ENCODE assay signal across 8 cellular contexts in the genomic region with DNA sequence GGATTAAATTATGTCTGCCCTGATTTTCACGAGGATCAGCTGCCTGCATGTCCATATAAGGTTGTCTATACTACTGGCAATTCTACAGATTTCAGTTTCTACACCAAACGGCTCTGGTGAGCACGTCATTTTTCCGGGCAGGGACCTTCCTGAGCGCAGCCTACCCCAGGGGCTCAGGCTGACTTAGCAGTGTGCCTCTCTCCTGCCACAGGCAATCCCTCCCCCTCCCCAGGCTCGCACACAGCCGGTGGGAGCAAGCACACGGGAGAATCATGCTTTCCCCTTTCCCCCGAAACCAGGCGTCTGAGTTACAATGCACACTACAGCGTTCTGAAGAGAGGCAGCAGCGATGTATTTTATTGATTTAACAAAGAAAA. TPM values are rescaled to one million over a fixed set of nuclear protein-coding genes. Genes with fewer than 3 reads are reported as not detected.
DNase-seq lines count a peak whose midpoint lies in the region; ATAC-seq, FAIRE-seq and TF ChIP-seq lines count a peak whose summit lies in the region.

No MANE protein-coding gene starts in this region.

- H2AFZ ChIP-seq in HepG2 (ENCODE audit: low read length), result no peak overlapping the region

- H3K4me1 Mint-ChIP-seq in CD4-positive, alpha-beta memory T cell, result peaks cover 21 to 75% (median 42%) of the 10 kb centered on the region in 4 donors

- peaks cover 43% of the 10 kb centered on the region for H3K4me1 ChIP-seq in CD4-positive, alpha-beta memory T cell (ENCODE audit: insufficient read depth, low read length)
- H3K4me1 ChIP-seq in HepG2 (ENCODE audit: insufficient read depth, low read length), result peaks cover 66% of the 10 kb centered on the region

- intact Hi-C loops in CD4-positive, alpha-beta memory T cell (cut with micrococcal nuclease), result loop anchor here (1.0 to 10.0 kb wide), 7 partner anchors 110 to 873 kb away; no protein-coding TSS in a partner anchor
- intact Hi-C loops in HepG2 (cut with micrococcal nuclease; ENCODE audit: unreplicated experiment), result loop anchor here (5.0 kb wide), 1 partner anchor 874 kb away; no protein-coding TSS in a partner anchor

- no peak for FAIRE-seq in HepG2 (lab: Jason Lieb, UNC)

- no peaks in the 10 kb centered on the region for H3K27me3 ChIP-seq in CD4-positive, alpha-beta memory T cell (ENCODE audit: insufficient read depth, low read length)
- H3K27me3 ChIP-seq in HepG2 (ENCODE audit: control insufficient read depth in 1 of 2, insufficient read depth in 2 of 2, low read length in 2 of 2), result no peaks in the 10 kb centered on the region; a peak in 1 of 5 replicates

- peak; percentile 65 to 87 (median 78) for DNase-seq in CD4-positive, alpha-beta memory T cell
- DNase-seq in GM20000 (ENCODE audit: low spot score) (peak; percentile 83), LNCaP clone FGC (ENCODE audit: low read depth) (no peak), choroid plexus epithelial cell (ENCODE audit: low read depth) (peak; percentile 84), HepG2 (ENCODE audit: low spot score) (no peak), cerebellar nuclear complex (lab: John Stamatoyannopoulos, UW) (no peak)
- DNase-seq in stimulated activated CD8-positive, alpha-beta memory T cell treated with anti-CD3 and anti-CD28 coated beads, Interleukin-12 subunit alpha, Interleukin-12 subunit beta, amount 100 ng/mL, for 1 hour (ENCODE audit: low read depth), result peak; percentile 50

- peaks cover 0 to 39% (median 3%) of the 10 kb centered on the region in 8 donors for H3K9me3 Mint-ChIP-seq in CD4-positive, alpha-beta memory T cell

- TF ChIP-seq EP300 in HepG2 (IDR thresholded peaks at IDR 0.05; ENCODE audit: low read depth in 2 of 2, low read length in 2 of 2), result no peak
- TF ChIP-seq EP300 in HepG2 (CRISPR knock-in tag; IDR thresholded peaks at IDR 0.05; ENCODE audit: borderline replicate concordance), result no peak

- ATAC-seq in HepG2, result peak; percentile 2; the same call in 2 of the 3 replicates

- in situ Hi-C loops in HepG2 (cut with HindIII; ENCODE audit: extremely low pct_ligation_motif_present, low pct_unique_long_range_greater_than_20kb), result loop anchor here (5.0 kb wide), 1 partner anchor 104 kb away; no protein-coding TSS in a partner anchor

- TSS peak; percentile 45 for BruUV-seq in HepG2 (replicated peaks; lab: Mats Ljungman, UMichigan)

- peaks cover 65% of the 10 kb centered on the region for H3K79me2 ChIP-seq in HepG2 (ENCODE audit: insufficient read depth, low read length)

- WGBS in HepG2 (ENCODE audit: low lambda C conversion rate), result 2% methylated on average over 12 of the region's 12 CpGs

- peak overlapping the region; percentile 80 for H3K4me2 ChIP-seq in HepG2 (ENCODE audit: low read depth, low read length)

- peaks cover 37% of the 10 kb centered on the region for H3K36me3 ChIP-seq in CD4-positive, alpha-beta memory T cell (ENCODE audit: insufficient read depth, low read length)
- peaks cover 24 to 44% of the 10 kb centered on the region in 2 experiments for H3K36me3 ChIP-seq in HepG2 (replicated peaks in 1 of 2; ENCODE audit: control insufficient read depth in 1 of 2, insufficient read depth in 2 of 2, low read length in 2 of 2)

- peaks cover 57 to 72% of the 10 kb centered on the region in 2 donors for H3K36me3 Mint-ChIP-seq in CD4-positive, alpha-beta memory T cell

- H3K27me3 Mint-ChIP-seq in CD4-positive, alpha-beta memory T cell, result peaks cover 0 to 2% of the 10 kb centered on the region in 2 donors

- H3K27ac ChIP-seq in CD4-positive, alpha-beta memory T cell (ENCODE audit: low read depth, low read length), result peak overlapping the region; percentile 97
- H3K27ac ChIP-seq in HepG2 (ENCODE audit: extremely low read length, insufficient read depth, low read length), result peak overlapping the region; percentile 99

- peak overlapping the region; percentile 99 for H3K9ac ChIP-seq in HepG2 (ENCODE audit: insufficient read depth, low read depth, low read length)

- TF ChIP-seq RAD21 in HepG2 (CRISPR knock-in tag; IDR thresholded peaks at IDR 0.05), result no peak

- peaks cover 57% of the 10 kb centered on the region for H4K20me1 ChIP-seq in HepG2 (ENCODE audit: insufficient read depth, low read length)

- no peak for TF ChIP-seq CTCF in GM20000 (IDR thresholded peaks at IDR 0.05; ENCODE audit: extremely low read depth, missing control alignments)
- TF ChIP-seq CTCF in LNCaP clone FGC (IDR thresholded peaks at IDR 0.05; ENCODE audit: control insufficient read depth, extremely low read depth, insufficient read depth), result no peak
- no peak for TF ChIP-seq CTCF in WI38 (IDR thresholded peaks at IDR 0.05; ENCODE audit: low read depth, low read length)
- TF ChIP-seq CTCF in choroid plexus epithelial cell (conservative IDR thresholded peaks at IDR 0.05; ENCODE audit: low read depth, low read length), result no peak
- TF ChIP-seq CTCF in HepG2 (CRISPR knock-in tag; IDR thresholded peaks at IDR 0.05), result no peak

- H3K4me3 ChIP-seq in CD4-positive, alpha-beta memory T cell (ENCODE audit: low read length in 2 of 2), result peak overlapping the region; percentile 86 to 95
- H3K4me3 ChIP-seq in LNCaP clone FGC (ENCODE audit: low read depth, low read length), result peak overlapping the region; percentile 76
- H3K4me3 ChIP-seq in WI38 (ENCODE audit: low read depth, low read length), result peak overlapping the region; percentile 100
- peak overlapping the region; percentile 99 for H3K4me3 ChIP-seq in choroid plexus epithelial cell (ENCODE audit: low read depth, low read length)
- H3K4me3 ChIP-seq in HepG2 (replicated peaks in 1 of 3; ENCODE audit: insufficient read depth in 1 of 3, low read depth in 2 of 3, low read length in 3 of 3), result peak overlapping the region; percentile 81 to 98 (median 96)

- no peaks in the 10 kb centered on the region for H3K9me3 ChIP-seq in CD4-positive, alpha-beta memory T cell (ENCODE audit: control insufficient read depth in 1 of 2, low read length in 2 of 2)
- H3K9me3 ChIP-seq in HepG2 (ENCODE audit: low read length), result no peaks in the 10 kb centered on the region

- CTCF ChIA-PET in CD4-positive, alpha-beta memory T cell (lab: Charles Lee; ENCODE audit: partially characterized antibody), result interaction anchor here (1.0 to 5.5 kb wide), 6 partner anchors 23 to 874 kb away, joined by 3 to 39 read pairs (median 9); no protein-coding TSS in a partner anchor
- CTCF ChIA-PET in HepG2 (lab: Yijun Ruan, JAX; ENCODE audit: low intra/inter-chr PET ratio, low total read pairs), result no interaction called here

- POLR2A ChIA-PET in CD4-positive, alpha-beta memory T cell (lab: Charles Lee; ENCODE audit: partially characterized antibody), result interaction anchor here (0.6 to 6.8 kb wide), 45 partner anchors 8 to 869 kb away, joined by 3 to 1468 read pairs (median 31); partner anchors contain the start of gene PITRM1
- POLR2A ChIA-PET in HepG2 (lab: Yijun Ruan, JAX), result interaction anchor here (0.6 to 5.5 kb wide), 11 partner anchors 8 to 105 kb away, joined by 3 to 217 read pairs (median 5); no protein-coding TSS in a partner anchor

- H3K4me3 Mint-ChIP-seq in CD4-positive, alpha-beta memory T cell, result peak overlapping the region; percentile 93 to 99 (median 98)

- H3K27ac Mint-ChIP-seq in CD4-positive, alpha-beta memory T cell, result peak overlapping the region; percentile 97 to 100 (median 99)

- TF ChIP-seq POLR2A in HepG2 (IDR thresholded peaks at IDR 0.05; ENCODE audit: insufficient read depth in 1 of 2, low read depth in 2 of 2, low read length in 2 of 2), result peak in 1 of 2 experiments; percentile 17; a peak in 2 of 4 replicates

TF ChIP-seq in HepG2, 621 proteins besides CTCF, POLR2A, EP300 and RAD21 (continues in another document):
- TF ChIP-seq ELF3 (CRISPR knock-in tag; IDR thresholded peaks at IDR 0.05) (no peak), ZNF460 (CRISPR knock-in tag; IDR thresholded peaks at IDR 0.05; ENCODE audit: borderline replicate concordance) (no peak), ZBTB42 (CRISPR knock-in tag; IDR thresholded peaks at IDR 0.05) (0 out of 2 replicates have a peak, but pooled peaks have one; percentile 20)

RNA-seq across cellular contexts. Expression of gene KLF6, which starts 1.7 kb away (rescaled TPM):
- total RNA-seq in CD4-positive, alpha-beta memory T cell, result 100 to 1,000 TPM; 291 to 311 TPM
- 100 to 1,000 TPM; 814 to 865 TPM for polyA plus RNA-seq in CD4-positive, alpha-beta memory T cell
- total RNA-seq in HepG2 (2016; rRNA removed; fragmentation: Illumina TruSeq; extraction: Trizol), result 13.5 and 27.0 TPM in 2 replicates
- 17.4 and 21.1 TPM in 2 replicates for total RNA-seq in HepG2 (2016; cell fraction: cytosol; rRNA removed; fragmentation: Illumina TruSeq; extraction: Trizol; ENCODE audit: low read depth)
- 13.7 and 28.9 TPM in 2 replicates for total RNA-seq in HepG2 (2016; cell fraction: insoluble cytoplasmic fraction; rRNA removed; fragmentation: Illumina TruSeq; extraction: Trizol)
- 23.0 and 29.0 TPM in 2 replicates for total RNA-seq in HepG2 (2016; cell fraction: membrane; rRNA removed; fragmentation: Illumina TruSeq; extraction: Trizol)
- 106 and 113 TPM in 2 replicates for total RNA-seq in HepG2 (2016; cell fraction: nucleus; rRNA removed; fragmentation: Illumina TruSeq; extraction: Trizol)
- polyA plus RNA-seq in HepG2 (2011; rRNA removed), result 71.9 and 75.4 TPM in 2 replicates
- polyA plus RNA-seq in HepG2 (2011; cell fraction: cytosol; rRNA removed), result 35.6 and 36.3 TPM in 2 replicates
- polyA plus RNA-seq in HepG2 (2011; cell fraction: nucleus; rRNA removed), result 201 and 233 TPM in 2 replicates
- 28.6 and 64.6 TPM in 2 replicates for polyA plus RNA-seq in HepG2 (2012)
- 2.8 and 3.6 TPM in 2 replicates for polyA plus RNA-seq in HepG2 (2016; cell fraction: cytosol; fragmentation: Illumina TruSeq; extraction: Trizol; ENCODE audit: low read depth)
- polyA plus RNA-seq in HepG2 (2016; cell fraction: insoluble cytoplasmic fraction; fragmentation: Illumina TruSeq; extraction: Trizol; ENCODE audit: low read depth), result 25.4 and 29.8 TPM in 2 replicates
- 11.0 and 14.7 TPM in 2 replicates for polyA plus RNA-seq in HepG2 (2016; cell fraction: membrane; fragmentation: Illumina TruSeq; extraction: Trizol; ENCODE audit: low read depth)
- polyA plus RNA-seq in HepG2 (2016; cell fraction: nucleus; fragmentation: Illumina TruSeq; extraction: Trizol; ENCODE audit: insufficient read depth, low read depth), result 165 and 176 TPM in 2 replicates
- polyA minus RNA-seq in HepG2 (2011; rRNA and poly(A)+ RNA removed; ENCODE audit: low replicate concordance), result 46.3 and 318 TPM in 2 replicates
- 50.8 and 67.4 TPM in 2 replicates for polyA minus RNA-seq in HepG2 (2011; cell fraction: cytosol; rRNA and poly(A)+ RNA removed)
- 544 and 615 TPM in 2 replicates for polyA minus RNA-seq in HepG2 (2011; cell fraction: nucleus; rRNA and poly(A)+ RNA removed)

Comparison
In these comparisons a context has a peak if more than half of its experiments do, and no peak if none do; other contexts are left out.
1. DNase-seq: peak in CD4-positive, alpha-beta memory T cell (5 of 5), GM20000 (single experiment), choroid plexus epithelial cell (single experiment) and stimulated activated CD8-positive, alpha-beta memory T cell treated with anti-CD3 and anti-CD28 coated beads, Interleukin-12 subunit alpha, Interleukin-12 subunit beta, amount 100 ng/mL, for 1 hour (single experiment); none in LNCaP clone FGC (single experiment), HepG2 (single experiment) and cerebellar nuclear complex (0 of 2).
2. Peak in every context shown above with its lines, with median percentiles within 50 percentile points of each other: H3K4me3 ChIP-seq.